In genomic region chr1:119779869-119780356, GRCh38 we compare ENCODE assay signal across 12 cellular contexts. TPM values are rescaled to one million over a fixed set of nuclear protein-coding genes. Genes with fewer than 3 reads are reported as not detected.
DNase-seq lines count a peak whose midpoint lies in the region; ATAC-seq and TF ChIP-seq lines count a peak whose summit lies in the region.
"Had no signal": no experiment of that assay in that cellular context is flagged by ENCODE, and none has a peak within 500 bp of the region (broad histone marks: within the 10 kb centered on the region; RNA-seq: fewer than 3 reads in every experiment).

No MANE protein-coding gene starts in this region.

- TF ChIP-seq POLR2A in prostate gland (IDR thresholded peaks at IDR 0.05) = no peak

- WGBS in prostate gland = 12% methylated on average over 5 of the region's 5 CpGs

- H3K9me3 ChIP-seq in prostate gland = no peaks in the 10 kb centered on the region

- ATAC-seq in HG02852 (IDR thresholded peaks at IDR 0.05; ENCODE audit: unreplicated experiment) (no peak), GM19397 (IDR thresholded peaks at IDR 0.05; ENCODE audit: unreplicated experiment) (no peak)
- ATAC-seq: activated CD4-positive, CD25-positive, alpha-beta regulatory T cell treated with anti-CD3 and anti-CD28 coated beads, Interleukin-2, amount 50 U/mL, for 24 hours; stimulated activated naive CD8-positive, alpha-beta T cell treated with anti-CD3 and anti-CD28 coated beads, Interleukin-15, amount 100 ng/mL, for 72 hours had no signal

- peak overlapping the region; percentile 56 to 66 for H3K27ac ChIP-seq in prostate gland

- DNase-seq in DMS153 treated with DMSO at 0.1 percent for 48 hours (lab: John Stamatoyannopoulos, UW; ENCODE audit: unreplicated experiment) (peak; percentile 32), NCI-H510A (lab: John Stamatoyannopoulos, UW) (peak; percentile 92), fibroblast of pulmonary artery (ENCODE audit: low read depth) (peak; percentile 58), prostate gland (ENCODE audit: low spot score) (peak; percentile 75), SKM-1 treated with dmso at 0.1 percent for 144 hours (lab: John Stamatoyannopoulos, UW; ENCODE audit: unreplicated experiment) (no peak), NCI-H1436 treated with DMSO at 0.1 percent for 48 hours (lab: John Stamatoyannopoulos, UW) (no peak)
- DNase-seq: MM.1S; nephron progenitor cell; stimulated activated naive CD8-positive, alpha-beta T cell treated with anti-CD3 and anti-CD28 coated beads, Interleukin-15, amount 100 ng/mL, for 72 hours had no signal

- no peaks in the 10 kb centered on the region for H3K4me1 ChIP-seq in prostate gland (replicated peaks)

- no peak for TF ChIP-seq CTCF in fibroblast of pulmonary artery (IDR thresholded peaks at IDR 0.05; ENCODE audit: low read length, missing control alignments)
- no peak for TF ChIP-seq CTCF in prostate gland (IDR thresholded peaks at IDR 0.05)

- no peaks in the 10 kb centered on the region for H3K27me3 ChIP-seq in prostate gland (replicated peaks; ENCODE audit: insufficient read depth)

- intact Hi-C loops in prostate gland (cut with DNase I) = no loop called here

- H3K4me3 ChIP-seq in fibroblast of pulmonary artery (replicated peaks; ENCODE audit: low read depth, low read length) (peak overlapping the region; percentile 23), prostate gland (no peak overlapping the region)

- H3K36me3 ChIP-seq in prostate gland = no peaks in the 10 kb centered on the region

RNA-seq across cellular contexts. Expression of gene HMGCS2, which starts 11.2 kb away (rescaled TPM):
- 10 to 100 TPM in 1 of 2 donors, 1 to 10 TPM in 1; 4.6 to 21.5 TPM for total RNA-seq in prostate gland

RNA-seq across cellular contexts. Expression of gene REG4, which starts 31.3 kb away (rescaled TPM):
- total RNA-seq in prostate gland = 1 to 10 TPM in 1 of 2 donors, under 1 TPM in 1; 0.62 to 2.0 TPM

Comparison
In these comparisons a context has a peak if more than half of its experiments do, and no peak if none do; other contexts are left out.
1. DNase-seq: peak in DMS153 treated with DMSO at 0.1 percent for 48 hours (single experiment), NCI-H510A (single experiment), fibroblast of pulmonary artery (single experiment) and prostate gland (single experiment); none in SKM-1 treated with dmso at 0.1 percent for 144 hours (single experiment) and NCI-H1436 treated with DMSO at 0.1 percent for 48 hours (single experiment).